ENCODE assay signal across 13 cellular contexts in the genomic region with DNA sequence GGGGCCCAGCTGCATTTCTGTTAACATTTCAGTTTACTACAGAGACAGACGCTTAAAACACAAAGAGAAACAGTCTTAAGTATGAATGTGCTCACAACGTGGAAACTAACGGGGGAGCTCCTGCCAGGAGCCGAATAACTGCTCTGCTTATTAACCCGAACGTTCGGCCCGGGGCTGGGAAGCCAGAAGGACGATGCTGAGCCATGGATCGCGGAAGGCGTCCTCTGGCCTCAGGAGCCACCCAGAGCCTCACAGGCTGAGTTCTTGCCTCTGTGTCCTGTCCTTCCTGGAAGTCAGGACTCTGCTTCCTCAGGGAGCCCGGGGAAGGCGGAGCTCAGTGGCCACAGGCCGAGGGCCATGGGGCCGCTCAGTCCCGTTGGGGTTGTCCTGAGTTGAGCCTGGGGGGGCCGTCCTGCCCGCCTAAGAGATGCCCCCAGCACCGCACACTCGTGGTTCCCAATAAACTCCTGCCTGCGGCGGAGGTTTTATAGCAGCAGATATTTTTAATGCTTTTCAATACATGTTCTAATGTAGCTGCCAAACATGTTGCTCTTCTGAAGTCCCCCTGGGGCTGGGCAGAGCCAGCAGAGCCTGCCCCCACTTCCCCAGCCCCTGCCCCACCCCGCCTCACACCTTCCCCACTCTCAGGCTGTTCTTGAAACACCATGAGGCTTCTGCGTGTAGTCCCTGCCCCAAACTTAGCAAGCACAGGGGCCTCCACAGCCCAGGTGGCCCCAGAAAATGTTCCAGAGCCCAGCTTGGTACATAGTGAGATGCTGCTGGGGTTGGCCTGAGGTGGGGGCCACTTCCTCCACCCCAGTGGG.
"Had no signal": no experiment of that assay in that cellular context is flagged by ENCODE, and none has a peak within 500 bp of the region (broad histone marks: within the 10 kb centered on the region; RNA-seq: fewer than 3 reads in every experiment).

No MANE protein-coding gene starts in this region.

- ATAC-seq: activated CD4-positive, CD25-positive, alpha-beta regulatory T cell treated with anti-CD3 and anti-CD28 coated beads, Interleukin-2, amount 50 U/mL, for 24 hours; activated CD8-positive, alpha-beta memory T cell treated with anti-CD3 and anti-CD28 coated beads, Interleukin-2, amount 10 ng/mL, durations not matched to agents 7 days and 5 days; foreskin keratinocyte; psoas muscle had no signal

- H3K27ac ChIP-seq: foreskin keratinocyte, left ventricle myocardium inferior, psoas muscle had no signal

- H3K9me3 Mint-ChIP-seq: activated naive CD8-positive, alpha-beta T cell treated with anti-CD3 and anti-CD28 coated beads, Interleukin-2, amount 10 ng/mL, durations not matched to agents 7 days and 5 days; T-helper 2 cell treated with Interferon-gamma antibody and Interleukin-4, amounts not matched to agents 5 μg/mL and 100 μg/mL, for 36 hours had no signal

- DNase-seq: activated CD8-positive, alpha-beta memory T cell treated with anti-CD3 and anti-CD28 coated beads, Interleukin-2, amount 10 ng/mL, durations not matched to agents 7 days and 5 days; activated gamma-delta T cell; activated naive CD8-positive, alpha-beta T cell treated with anti-CD3 and anti-CD28 coated beads, Interleukin-2, amount 10 ng/mL, durations not matched to agents 7 days and 5 days; activated T-cell treated with anti-CD3 and anti-CD28 coated beads, Interleukin-2, amount 50 U/mL, for 48 hours; foreskin keratinocyte; stimulated activated CD4-positive, alpha-beta T cell treated with anti-CD3 and anti-CD28 coated beads, Interleukin-2, amount 100 ng/mL, for 48 hours; stimulated activated naive CD4-positive, alpha-beta T cell treated with Interleukin-2 at 50 U/mL for 16 hours; SW 1271; trophoblast cell had no signal

- H3K4me3 Mint-ChIP-seq: activated CD8-positive, alpha-beta memory T cell treated with anti-CD3 and anti-CD28 coated beads, Interleukin-2, amount 10 ng/mL, durations not matched to agents 7 days and 5 days; activated naive CD8-positive, alpha-beta T cell treated with anti-CD3 and anti-CD28 coated beads, Interleukin-2, amount 10 ng/mL, durations not matched to agents 7 days and 5 days; T-helper 2 cell treated with Interferon-gamma antibody and Interleukin-4, amounts not matched to agents 5 μg/mL and 100 μg/mL, for 36 hours had no signal

- H3K27me3 ChIP-seq: foreskin keratinocyte had no signal

- H3K27me3 Mint-ChIP-seq: activated CD8-positive, alpha-beta memory T cell treated with anti-CD3 and anti-CD28 coated beads, Interleukin-2, amount 10 ng/mL, durations not matched to agents 7 days and 5 days; activated naive CD8-positive, alpha-beta T cell treated with anti-CD3 and anti-CD28 coated beads, Interleukin-2, amount 10 ng/mL, durations not matched to agents 7 days and 5 days had no signal

- H3K4me1 ChIP-seq: foreskin keratinocyte had no signal

- H3K9me3 ChIP-seq: left ventricle myocardium inferior, psoas muscle had no signal

- H3K4me3 ChIP-seq: left ventricle myocardium inferior, psoas muscle had no signal

- H3K27ac Mint-ChIP-seq: activated CD8-positive, alpha-beta memory T cell treated with anti-CD3 and anti-CD28 coated beads, Interleukin-2, amount 10 ng/mL, durations not matched to agents 7 days and 5 days; activated naive CD8-positive, alpha-beta T cell treated with anti-CD3 and anti-CD28 coated beads, Interleukin-2, amount 10 ng/mL, durations not matched to agents 7 days and 5 days; T-helper 2 cell treated with Interferon-gamma antibody and Interleukin-4, amounts not matched to agents 5 μg/mL and 100 μg/mL, for 36 hours had no signal
